ENCODE assay signal across 18 cellular contexts in the genomic region with DNA sequence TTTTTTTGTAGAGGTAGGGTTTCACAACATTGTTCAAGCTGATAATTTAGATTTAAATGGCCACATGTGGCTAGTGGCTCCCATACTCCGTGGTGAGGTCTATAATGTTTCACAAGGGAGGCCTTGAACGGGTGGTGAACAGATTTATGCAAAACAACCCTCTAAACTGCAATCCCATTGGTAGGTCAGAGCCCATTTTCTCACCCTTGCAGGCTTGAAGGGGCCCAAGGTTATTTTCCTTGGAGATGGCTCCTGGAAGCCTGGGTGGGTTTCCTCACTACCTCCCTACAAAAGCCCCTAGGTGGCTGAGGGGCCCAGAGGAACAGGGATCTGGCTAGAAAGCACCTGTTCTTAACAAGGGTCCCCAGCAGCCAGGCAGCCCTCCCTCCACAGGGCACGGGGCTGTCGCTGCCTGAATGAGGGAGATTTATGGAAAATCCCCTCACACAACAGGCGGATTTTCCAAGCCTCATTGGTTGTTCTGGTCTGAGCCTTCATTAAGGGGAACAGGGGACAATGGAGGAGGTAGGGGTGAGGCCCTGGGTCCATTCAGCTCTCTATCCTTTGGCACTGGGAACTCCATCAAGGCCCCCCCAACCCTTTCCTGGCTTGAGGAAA.
DNase-seq lines count a peak whose midpoint lies in the region; ATAC-seq, FAIRE-seq and TF ChIP-seq lines count a peak whose summit lies in the region.
"Had no signal": no experiment of that assay in that cellular context is flagged by ENCODE, and none has a peak within 500 bp of the region (broad histone marks: within the 10 kb centered on the region; RNA-seq: fewer than 3 reads in every experiment).

No MANE protein-coding gene starts in this region.

- TF ChIP-seq EP300 in K562 (IDR thresholded peaks at IDR 0.05; ENCODE audit: low read length) (no peak), ovary (IDR thresholded peaks at IDR 0.05) (no peak)

- no peak overlapping the region for H4K91ac ChIP-seq in IMR-90 (ENCODE audit: insufficient read depth, low read depth, low read length)
- H4K91ac ChIP-seq in mesenchymal stem cell (ENCODE audit: low read length) = no peak overlapping the region

- ATAC-seq in IMR-90 (ENCODE audit: low read depth) = no peak
- ATAC-seq in K562 = no peak
- no peak for ATAC-seq in HG03457 (IDR thresholded peaks at IDR 0.05; ENCODE audit: unreplicated experiment)

- H2BK15ac ChIP-seq in IMR-90 (ENCODE audit: low read depth, low read length) (no peak overlapping the region), mesenchymal stem cell (ENCODE audit: low read depth, poor library complexity, severe bottlenecking) (peak overlapping the region; percentile 26)

- H4K5ac ChIP-seq in IMR-90 (ENCODE audit: low read depth, low read length) = no peak overlapping the region

- H2BK20ac ChIP-seq in IMR-90 (ENCODE audit: low read depth, low read length) = no peak overlapping the region

- H3K36me3 Mint-ChIP-seq in Caco-2 (ENCODE audit: insufficient read depth, unreplicated experiment) = no peaks in the 10 kb centered on the region

- in situ Hi-C loops in IMR-90 (cut with MboI; ENCODE audit: low sequenced_read_pairs) (no loop called here), K562 (cut with MboI) (no loop called here)

- no peak overlapping the region for H3K4me2 ChIP-seq in IMR-90 (ENCODE audit: low read depth, low read length)
- H3K4me2 ChIP-seq in K562 (ENCODE audit: insufficient read depth, low read length) = no peak overlapping the region
- H3K4me2 ChIP-seq in mesenchymal stem cell (ENCODE audit: low read length, poor library complexity, severe bottlenecking) = no peak overlapping the region
- no peak overlapping the region for H3K4me2 ChIP-seq in smooth muscle cell
- H3K4me2 ChIP-seq: PC-9 had no signal

- H2AFZ ChIP-seq in IMR-90 (replicated peaks; ENCODE audit: low read length, poor library complexity) (no peak overlapping the region), K562 (ENCODE audit: low read depth, low read length) (no peak overlapping the region), mesenchymal stem cell (ENCODE audit: low read depth, low read length) (no peak overlapping the region), smooth muscle cell (ENCODE audit: low read depth) (no peak overlapping the region)
- H2AFZ ChIP-seq: PC-9 had no signal

- POLR2A ChIA-PET in Caco-2 (lab: Charles Lee) (no interaction called here), IMR-90 (lab: Charles Lee; ENCODE audit: unreplicated experiment) (no interaction called here), K562 (lab: Yijun Ruan, JAX) (interaction anchor here (0.6 to 1.4 kb wide), 3 partner anchors 9 to 64 kb away, joined by 3 to 7 read pairs (median 4); no protein-coding TSS in a partner anchor)

- DNase-seq in Caco-2 (no peak), IMR-90 (no peak), K562 (ENCODE audit: extremely low read depth in 1 of 4, low spot score in 3 of 4) (no peak), mesenchymal stem cell (no peak), ovary (no peak), smooth muscle cell (lab: John Stamatoyannopoulos, UW; ENCODE audit: unreplicated experiment) (no peak)
- DNase-seq: ACHN, AML-193, Karpas-422, MG63, NCI-H1105, NCI-H1694, NCI-H226, NCI-H526 treated with DMSO at 0.1 percent for 48 hours, PC-9, SW 1271 had no signal

- no peaks in the 10 kb centered on the region for H3K9me3 Mint-ChIP-seq in Caco-2 (ENCODE audit: unreplicated experiment)

- CTCF ChIA-PET in Caco-2 (lab: Charles Lee) = interaction anchor here (1.3 to 2.2 kb wide), 2 partner anchors 10 to 119 kb away, joined by 3 to 10 read pairs; no protein-coding TSS in a partner anchor
- CTCF ChIA-PET in IMR-90 (lab: Yijun Ruan, JAX) = no interaction called here
- CTCF ChIA-PET in K562 (lab: Yijun Ruan, JAX; ENCODE audit: low intra/inter-chr PET ratio) = no interaction called here

- H2AK9ac ChIP-seq in IMR-90 (replicated peaks; ENCODE audit: low read depth, low read length, poor library complexity) = no peak overlapping the region

- H3K14ac ChIP-seq in IMR-90 (replicated peaks; ENCODE audit: low read depth, low read length) (no peak overlapping the region), mesenchymal stem cell (ENCODE audit: low read length in 2 of 2) (peak overlapping the region in 1 of 2 experiments; percentile 36)

- no peak overlapping the region for H3K27ac ChIP-seq in IMR-90 (ENCODE audit: insufficient read depth, low read length)
- no peak overlapping the region for H3K27ac ChIP-seq in K562 (ENCODE audit: extremely low read depth, low read depth, low read length)
- H3K27ac ChIP-seq in mesenchymal stem cell (ENCODE audit: low read length, poor library complexity, severe bottlenecking) = no peak overlapping the region
- no peak overlapping the region for H3K27ac ChIP-seq in ovary
- H3K27ac ChIP-seq in smooth muscle cell (ENCODE audit: low read depth) = no peak overlapping the region
- H3K27ac ChIP-seq: PC-9, SJSA1 had no signal

- dilution Hi-C loops in IMR-90 (cut with HindIII; ENCODE audit: low sequenced_read_pairs, unreplicated experiment) = no loop called here

- no peak overlapping the region for H3K56ac ChIP-seq in IMR-90 (ENCODE audit: extremely low read depth, insufficient read depth, low read length)

- no peaks in the 10 kb centered on the region for H3K27me3 ChIP-seq in Caco-2 (replicated peaks; ENCODE audit: control insufficient read depth, insufficient read depth, low read length)
- H3K27me3 ChIP-seq in IMR-90 (ENCODE audit: control insufficient read depth, insufficient read depth, low read length) = peaks cover 24% of the 10 kb centered on the region
- H3K27me3 ChIP-seq in K562 (ENCODE audit: control insufficient read depth in 2 of 2, insufficient read depth in 2 of 2, low read length in 2 of 2) = peaks cover 19 to 22% of the 10 kb centered on the region in 2 experiments; a peak in 4 of 5 replicates
- peaks cover 11 to 32% of the 10 kb centered on the region in 2 experiments for H3K27me3 ChIP-seq in mesenchymal stem cell (ENCODE audit: control insufficient read depth in 1 of 2, insufficient read depth in 1 of 2, low read length in 2 of 2)
- H3K27me3 ChIP-seq in ovary = no peaks in the 10 kb centered on the region
- H3K27me3 ChIP-seq in smooth muscle cell (ENCODE audit: low read depth) = no peaks in the 10 kb centered on the region
- H3K27me3 ChIP-seq: MG63, SJSA1 had no signal

- H3K18ac ChIP-seq in IMR-90 (ENCODE audit: low read depth, low read length) (no peak overlapping the region), mesenchymal stem cell (ENCODE audit: low read depth in 1 of 2, low read length in 2 of 2) (no peak overlapping the region)

- H3K79me1 ChIP-seq in IMR-90 (ENCODE audit: low read depth in 1 of 2, low read length in 2 of 2) = no peaks in the 10 kb centered on the region
- H3K79me1 ChIP-seq in mesenchymal stem cell (replicated peaks; ENCODE audit: low read length, poor library complexity, severe bottlenecking) = no peaks in the 10 kb centered on the region

- H3K27ac Mint-ChIP-seq in Caco-2 (ENCODE audit: unreplicated experiment) = peak overlapping the region; percentile 66

- no peak overlapping the region for H3K4me3 Mint-ChIP-seq in Caco-2 (ENCODE audit: unreplicated experiment)

- no peak overlapping the region for H3K4ac ChIP-seq in IMR-90 (ENCODE audit: low read depth, low read length)
- no peak overlapping the region for H3K4ac ChIP-seq in mesenchymal stem cell (ENCODE audit: low read depth in 1 of 2, low read length in 2 of 2)

- H3F3A ChIP-seq in smooth muscle cell (ENCODE audit: low read depth) = no peaks in the 10 kb centered on the region

- FAIRE-seq in K562 (lab: Jason Lieb, UNC) = no peak

- H4K8ac ChIP-seq in IMR-90 (ENCODE audit: low read depth in 2 of 2, low read length in 2 of 2) (no peak overlapping the region), mesenchymal stem cell (ENCODE audit: low read length) (no peak overlapping the region)

- peaks cover 47% of the 10 kb centered on the region for H3K4me1 Mint-ChIP-seq in Caco-2 (ENCODE audit: low read depth, unreplicated experiment)

- H2BK5ac ChIP-seq in IMR-90 (ENCODE audit: low read depth, low read length, poor library complexity, severe bottlenecking) = no peak overlapping the region
- H2BK5ac ChIP-seq in mesenchymal stem cell (ENCODE audit: low read depth, low read length, poor library complexity, severe bottlenecking) = no peak overlapping the region

- H3K23ac ChIP-seq in IMR-90 (ENCODE audit: low read depth, low read length) (no peak overlapping the region), mesenchymal stem cell (ENCODE audit: low read length in 2 of 2) (no peak overlapping the region)

- H3K9me1 ChIP-seq in IMR-90 (ENCODE audit: insufficient read depth, low read length) (peaks cover 22% of the 10 kb centered on the region; the same call in 1 of the 2 replicates), K562 (ENCODE audit: control insufficient read depth, insufficient read depth, low read length) (no peaks in the 10 kb centered on the region)

- no peaks in the 10 kb centered on the region for H3K27me3 Mint-ChIP-seq in Caco-2 (ENCODE audit: insufficient read depth, unreplicated experiment)

- no peak overlapping the region for H2BK12ac ChIP-seq in mesenchymal stem cell (ENCODE audit: low read length in 2 of 2)

- H3K4me3 ChIP-seq in Caco-2 (ENCODE audit: low read depth, low read length) = no peak overlapping the region
- H3K4me3 ChIP-seq in IMR-90 (ENCODE audit: insufficient read depth, low read depth, low read length) = no peak overlapping the region
- H3K4me3 ChIP-seq in K562 = no peak overlapping the region
- no peak overlapping the region for H3K4me3 ChIP-seq in mesenchymal stem cell (ENCODE audit: insufficient read depth in 1 of 2, low read depth in 1 of 2, low read length in 2 of 2)
- H3K4me3 ChIP-seq in ovary = no peak overlapping the region
- no peak overlapping the region for H3K4me3 ChIP-seq in smooth muscle cell
- H3K4me3 ChIP-seq: MG63, PC-9, SJSA1 had no signal

- H4K20me1 ChIP-seq in IMR-90 (ENCODE audit: insufficient read depth, low read length) (peaks cover 3% of the 10 kb centered on the region; the same call in 1 of the 2 replicates), K562 (replicated peaks; ENCODE audit: control insufficient read depth, insufficient read depth, low read length) (0 out of 2 replicates have a peak, but pooled peaks cover 7% of the 10 kb centered on the region), smooth muscle cell (ENCODE audit: low read depth) (no peaks in the 10 kb centered on the region)

- 80% methylated on average over 2 of the region's 5 CpGs; no CpG with 5 or more reads in 1 of the 2 experiments for WGBS in IMR-90 (ENCODE audit: extremely low coverage in 2 of 2, insufficient read length in 1 of 2), 2 experiments
- 11% methylated on average over 5 of the region's 5 CpGs for WGBS in K562 (ENCODE audit: insufficient coverage, low coverage, missing lambda C conversion rate)
- 89% methylated on average over 4 of the region's 5 CpGs for WGBS in mesenchymal stem cell
- WGBS in ovary, 3 donors = 83 to 94% (median 91%) methylated on average over 5 of the region's 5 CpGs
- 76% methylated on average over 5 of the region's 5 CpGs for whole genome bisulfite sequencing in smooth muscle cell (ENCODE audit: low lambda C conversion rate)

- H2BK120ac ChIP-seq in IMR-90 (ENCODE audit: low read depth, low read length) (no peak overlapping the region), mesenchymal stem cell (ENCODE audit: low read depth, low read length) (no peak overlapping the region)

- TF ChIP-seq RAD21 in IMR-90 (IDR thresholded peaks at IDR 0.05; ENCODE audit: low read length) (no peak), K562 (CRISPR knock-in tag; conservative IDR thresholded peaks at IDR 0.05 in 1 of 2, IDR thresholded peaks at IDR 0.05 in 1 of 2) (no peak)

- H3K4me1 ChIP-seq in Caco-2 (peaks cover 88% of the 10 kb centered on the region), IMR-90 (ENCODE audit: control insufficient read depth, insufficient read depth, low read length) (peaks cover 31% of the 10 kb centered on the region), K562 (replicated peaks in 1 of 2; ENCODE audit: control insufficient read depth in 2 of 2, insufficient read depth in 2 of 2, low read length in 2 of 2) (peaks cover 29 to 30% of the 10 kb centered on the region in 2 experiments), mesenchymal stem cell (ENCODE audit: control insufficient read depth, insufficient read depth, low read depth, low read length) (peaks cover 34% of the 10 kb centered on the region), ovary (ENCODE audit: insufficient read depth) (no peaks in the 10 kb centered on the region), smooth muscle cell (ENCODE audit: low read depth) (peaks cover 50% of the 10 kb centered on the region)

- H3K9ac ChIP-seq in IMR-90 (ENCODE audit: low read depth, low read length) (no peak overlapping the region), K562 (ENCODE audit: insufficient read depth in 1 of 2, low read depth in 2 of 2, low read length in 2 of 2) (no peak overlapping the region), mesenchymal stem cell (ENCODE audit: low read length) (no peak overlapping the region), smooth muscle cell (ENCODE audit: low read depth) (no peak overlapping the region)

- H3K9me3 ChIP-seq in Caco-2 (no peaks in the 10 kb centered on the region), IMR-90 (ENCODE audit: control insufficient read depth, insufficient read depth, low read length) (no peaks in the 10 kb centered on the region), K562 (replicated peaks; ENCODE audit: control insufficient read depth, insufficient read depth, low read depth, low read length) (no peaks in the 10 kb centered on the region), mesenchymal stem cell (ENCODE audit: control insufficient read depth, low read length) (no peaks in the 10 kb centered on the region), ovary (no peaks in the 10 kb centered on the region), smooth muscle cell (replicated peaks; ENCODE audit: low read depth) (no peaks in the 10 kb centered on the region)
- H3K9me3 ChIP-seq: MG63, SJSA1 had no signal

- intact Hi-C loops in Caco-2 (cut with micrococcal nuclease; ENCODE audit: unreplicated experiment) = loop anchor here (5.0 kb wide), 1 partner anchor 112 kb away; no protein-coding TSS in a partner anchor
- intact Hi-C loops in IMR-90 (cut with micrococcal nuclease) = no loop called here
- intact Hi-C loops in K562 (cut with micrococcal nuclease) = loop anchor here (5.0 to 10.0 kb wide), 3 partner anchors 47 to 243 kb away; no protein-coding TSS in a partner anchor
- intact Hi-C loops in ovary (cut with DNase I) = no loop called here

- no peak for TF ChIP-seq CTCF in Caco-2 (IDR thresholded peaks at IDR 0.05; ENCODE audit: insufficient read depth in 1 of 2, low read depth in 1 of 2, low read length in 1 of 2, severe bottlenecking in 1 of 2, unreplicated experiment in 1 of 2)
- TF ChIP-seq CTCF in IMR-90 (conservative IDR thresholded peaks at IDR 0.05; ENCODE audit: low read depth, low read length) = no peak
- no peak for TF ChIP-seq CTCF in K562 (IDR thresholded peaks at IDR 0.05 in 2 of 3, conservative IDR thresholded peaks at IDR 0.05 in 1 of 3; ENCODE audit: insufficient read depth in 2 of 3, low read depth in 1 of 3, low read length in 3 of 3)
- no peak for TF ChIP-seq CTCF in ovary (IDR thresholded peaks at IDR 0.05)
- TF ChIP-seq CTCF in smooth muscle cell (IDR thresholded peaks at IDR 0.05; ENCODE audit: borderline replicate concordance, insufficient read depth, poor library complexity, severe bottlenecking) = no peak

- no peak for TF ChIP-seq POLR2A in IMR-90 (IDR thresholded peaks at IDR 0.05; ENCODE audit: low read depth, low read length)
- TF ChIP-seq POLR2A in K562 (conservative IDR thresholded peaks at IDR 0.05) = no peak
- TF ChIP-seq POLR2A in ovary (IDR thresholded peaks at IDR 0.05) = no peak

- no TSS peak for BruUV-seq in Caco-2 (replicated peaks; lab: Mats Ljungman, UMichigan)
- BruUV-seq in IMR-90 (replicated peaks; lab: Mats Ljungman, UMichigan) = no TSS peak
- no TSS peak for BruUV-seq in K562 (replicated peaks; lab: Mats Ljungman, UMichigan)

- H2AK5ac ChIP-seq in IMR-90 (ENCODE audit: low read depth, low read length) = peak overlapping the region; percentile 44; the same call in 1 of the 2 replicates
- no peak overlapping the region for H2AK5ac ChIP-seq in mesenchymal stem cell (ENCODE audit: low read length, severe bottlenecking)

- H3K79me2 ChIP-seq in K562 (ENCODE audit: control insufficient read depth, insufficient read depth, low read length) (no peaks in the 10 kb centered on the region), smooth muscle cell (ENCODE audit: low read depth) (no peaks in the 10 kb centered on the region)

- no peaks in the 10 kb centered on the region for H3K36me3 ChIP-seq in Caco-2 (ENCODE audit: control insufficient read depth, insufficient read depth, low read length)
- H3K36me3 ChIP-seq in IMR-90 (ENCODE audit: control insufficient read depth, insufficient read depth, low read length) = no peaks in the 10 kb centered on the region
- no peaks in the 10 kb centered on the region for H3K36me3 ChIP-seq in K562 (ENCODE audit: control insufficient read depth, insufficient read depth, low read length)
- no peaks in the 10 kb centered on the region for H3K36me3 ChIP-seq in mesenchymal stem cell (ENCODE audit: control insufficient read depth in 1 of 2, insufficient read depth in 2 of 2, low read depth in 1 of 2, low read length in 2 of 2)
- H3K36me3 ChIP-seq in ovary = no peaks in the 10 kb centered on the region
- no peaks in the 10 kb centered on the region for H3K36me3 ChIP-seq in smooth muscle cell (ENCODE audit: low read depth)
- H3K36me3 ChIP-seq: MG63, SJSA1 had no signal

Comparison
In these comparisons a context has a peak if more than half of its experiments do, and no peak if none do; other contexts are left out.
1. intact Hi-C loops: an anchor here in Caco-2 (5.0 kb wide) and K562 (5.0 to 10.0 kb wide); none called in IMR-90 and ovary.